In genomic region chr3:190063490-190063889, GRCh38 we compare ENCODE assay signal across 2 cellular contexts.
TF ChIP-seq lines count a peak whose summit lies in the region.

No MANE protein-coding gene starts in this region.

TF ChIP-seq in A549, 52 proteins besides CTCF, POLR2A, EP300 and RAD21 (continued from another document):
- no peak for TF ChIP-seq HOXB5 (CRISPR knock-in tag; IDR thresholded peaks at IDR 0.05)
- TF ChIP-seq MAFK (IDR thresholded peaks at IDR 0.05; ENCODE audit: partially characterized antibody): no peak
- TF ChIP-seq REST (IDR thresholded peaks at IDR 0.05): no peak
- no peak for TF ChIP-seq ZSCAN20 (CRISPR knock-in tag; IDR thresholded peaks at IDR 0.05)
- TF ChIP-seq POLR2AphosphoS2 (conservative IDR thresholded peaks at IDR 0.05; ENCODE audit: low read length): no peak
- TF ChIP-seq SMC3 (IDR thresholded peaks at IDR 0.05): no peak
- TF ChIP-seq PHF8 (IDR thresholded peaks at IDR 0.05; ENCODE audit: borderline replicate concordance, low read depth): no peak
- TF ChIP-seq BCL3 (IDR thresholded peaks at IDR 0.05): no peak
- TF ChIP-seq ZNF302 (CRISPR knock-in tag; IDR thresholded peaks at IDR 0.05): no peak
- no peak for TF ChIP-seq NPAS2 (CRISPR knock-in tag; IDR thresholded peaks at IDR 0.05; ENCODE audit: borderline replicate concordance)
- no peak for TF ChIP-seq RARB (CRISPR knock-in tag; IDR thresholded peaks at IDR 0.05)
TF ChIP-seq in A549: peak in this region for 0.

TF ChIP-seq in GM23338, 12 proteins besides CTCF, POLR2A, EP300 and RAD21:
- TF ChIP-seq ZNF462 (CRISPR knock-in tag; IDR thresholded peaks at IDR 0.05) (no peak), REST (IDR thresholded peaks at IDR 0.05; ENCODE audit: unreplicated experiment) (no peak), NANOG (IDR thresholded peaks at IDR 0.05; ENCODE audit: borderline replicate concordance) (no peak), STAT1 (IDR thresholded peaks at IDR 0.05; ENCODE audit: unreplicated experiment) (no peak)
